Comparison of ENCODE assay signal across 1 cellular context in the genomic region with DNA sequence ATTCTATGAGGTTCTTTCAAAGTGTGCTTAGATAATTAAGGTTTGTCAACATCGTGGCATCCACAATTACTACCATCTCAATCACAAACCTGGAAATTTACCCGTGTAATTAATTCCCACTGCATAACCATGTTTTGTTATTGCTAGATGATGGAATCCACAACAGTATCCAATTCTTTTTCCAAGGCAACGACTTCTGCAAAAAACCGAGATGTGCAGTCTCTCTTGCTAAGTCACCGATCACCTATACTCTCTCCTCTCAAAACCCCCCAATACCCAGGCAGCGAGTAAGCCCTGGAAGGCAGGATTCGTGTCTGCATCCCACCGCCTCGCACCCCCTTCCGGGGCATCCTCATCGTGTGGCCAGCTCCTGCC.
A peak's percentile ranks its signal among the peaks of the same experiment; 100 is the strongest.
TF ChIP-seq lines count a peak whose summit lies in the region.

No MANE protein-coding gene starts in this region.

TF ChIP-seq in K562, 482 proteins besides CTCF, POLR2A, EP300 and RAD21 (continued from another document):
- TF ChIP-seq, protein P1, sequence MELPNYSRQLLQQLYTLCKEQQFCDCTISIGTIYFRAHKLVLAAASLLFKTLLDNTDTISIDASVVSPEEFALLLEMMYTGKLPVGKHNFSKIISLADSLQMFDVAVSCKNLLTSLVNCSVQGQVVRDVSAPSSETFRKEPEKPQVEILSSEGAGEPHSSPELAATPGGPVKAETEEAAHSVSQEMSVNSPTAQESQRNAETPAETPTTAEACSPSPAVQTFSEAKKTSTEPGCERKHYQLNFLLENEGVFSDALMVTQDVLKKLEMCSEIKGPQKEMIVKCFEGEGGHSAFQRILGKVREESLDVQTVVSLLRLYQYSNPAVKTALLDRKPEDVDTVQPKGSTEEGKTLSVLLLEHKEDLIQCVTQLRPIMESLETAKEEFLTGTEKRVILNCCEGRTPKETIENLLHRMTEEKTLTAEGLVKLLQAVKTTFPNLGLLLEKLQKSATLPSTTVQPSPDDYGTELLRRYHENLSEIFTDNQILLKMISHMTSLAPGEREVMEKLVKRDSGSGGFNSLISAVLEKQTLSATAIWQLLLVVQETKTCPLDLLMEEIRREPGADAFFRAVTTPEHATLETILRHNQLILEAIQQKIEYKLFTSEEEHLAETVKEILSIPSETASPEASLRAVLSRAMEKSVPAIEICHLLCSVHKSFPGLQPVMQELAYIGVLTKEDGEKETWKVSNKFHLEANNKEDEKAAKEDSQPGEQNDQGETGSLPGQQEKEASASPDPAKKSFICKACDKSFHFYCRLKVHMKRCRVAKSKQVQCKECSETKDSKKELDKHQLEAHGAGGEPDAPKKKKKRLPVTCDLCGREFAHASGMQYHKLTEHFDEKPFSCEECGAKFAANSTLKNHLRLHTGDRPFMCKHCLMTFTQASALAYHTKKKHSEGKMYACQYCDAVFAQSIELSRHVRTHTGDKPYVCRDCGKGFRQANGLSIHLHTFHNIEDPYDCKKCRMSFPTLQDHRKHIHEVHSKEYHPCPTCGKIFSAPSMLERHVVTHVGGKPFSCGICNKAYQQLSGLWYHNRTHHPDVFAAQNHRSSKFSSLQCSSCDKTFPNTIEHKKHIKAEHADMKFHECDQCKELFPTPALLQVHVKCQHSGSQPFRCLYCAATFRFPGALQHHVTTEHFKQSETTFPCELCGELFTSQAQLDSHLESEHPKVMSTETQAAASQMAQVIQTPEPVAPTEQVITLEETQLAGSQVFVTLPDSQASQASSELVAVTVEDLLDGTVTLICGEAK (IDR thresholded peaks at IDR 0.05), result peak; percentile 68
- TF ChIP-seq, protein P1 (CRISPR knock-in tag; IDR thresholded peaks at IDR 0.05), result no peak
- TF ChIP-seq ZNF830 (CRISPR knock-in tag; IDR thresholded peaks at IDR 0.05), result peak; percentile 55; the same call in 1 of the 2 replicates
- TF ChIP-seq BDP1 (IDR thresholded peaks at IDR 0.05; ENCODE audit: insufficient read depth, insufficient read length), result no peak
- peak; percentile 36 for TF ChIP-seq MTA1 (IDR thresholded peaks at IDR 0.05; ENCODE audit: borderline replicate concordance)
- no peak for TF ChIP-seq NCOA2 (IDR thresholded peaks at IDR 0.05; ENCODE audit: partially characterized antibody in 2 of 2)
- TF ChIP-seq, protein P2, sequence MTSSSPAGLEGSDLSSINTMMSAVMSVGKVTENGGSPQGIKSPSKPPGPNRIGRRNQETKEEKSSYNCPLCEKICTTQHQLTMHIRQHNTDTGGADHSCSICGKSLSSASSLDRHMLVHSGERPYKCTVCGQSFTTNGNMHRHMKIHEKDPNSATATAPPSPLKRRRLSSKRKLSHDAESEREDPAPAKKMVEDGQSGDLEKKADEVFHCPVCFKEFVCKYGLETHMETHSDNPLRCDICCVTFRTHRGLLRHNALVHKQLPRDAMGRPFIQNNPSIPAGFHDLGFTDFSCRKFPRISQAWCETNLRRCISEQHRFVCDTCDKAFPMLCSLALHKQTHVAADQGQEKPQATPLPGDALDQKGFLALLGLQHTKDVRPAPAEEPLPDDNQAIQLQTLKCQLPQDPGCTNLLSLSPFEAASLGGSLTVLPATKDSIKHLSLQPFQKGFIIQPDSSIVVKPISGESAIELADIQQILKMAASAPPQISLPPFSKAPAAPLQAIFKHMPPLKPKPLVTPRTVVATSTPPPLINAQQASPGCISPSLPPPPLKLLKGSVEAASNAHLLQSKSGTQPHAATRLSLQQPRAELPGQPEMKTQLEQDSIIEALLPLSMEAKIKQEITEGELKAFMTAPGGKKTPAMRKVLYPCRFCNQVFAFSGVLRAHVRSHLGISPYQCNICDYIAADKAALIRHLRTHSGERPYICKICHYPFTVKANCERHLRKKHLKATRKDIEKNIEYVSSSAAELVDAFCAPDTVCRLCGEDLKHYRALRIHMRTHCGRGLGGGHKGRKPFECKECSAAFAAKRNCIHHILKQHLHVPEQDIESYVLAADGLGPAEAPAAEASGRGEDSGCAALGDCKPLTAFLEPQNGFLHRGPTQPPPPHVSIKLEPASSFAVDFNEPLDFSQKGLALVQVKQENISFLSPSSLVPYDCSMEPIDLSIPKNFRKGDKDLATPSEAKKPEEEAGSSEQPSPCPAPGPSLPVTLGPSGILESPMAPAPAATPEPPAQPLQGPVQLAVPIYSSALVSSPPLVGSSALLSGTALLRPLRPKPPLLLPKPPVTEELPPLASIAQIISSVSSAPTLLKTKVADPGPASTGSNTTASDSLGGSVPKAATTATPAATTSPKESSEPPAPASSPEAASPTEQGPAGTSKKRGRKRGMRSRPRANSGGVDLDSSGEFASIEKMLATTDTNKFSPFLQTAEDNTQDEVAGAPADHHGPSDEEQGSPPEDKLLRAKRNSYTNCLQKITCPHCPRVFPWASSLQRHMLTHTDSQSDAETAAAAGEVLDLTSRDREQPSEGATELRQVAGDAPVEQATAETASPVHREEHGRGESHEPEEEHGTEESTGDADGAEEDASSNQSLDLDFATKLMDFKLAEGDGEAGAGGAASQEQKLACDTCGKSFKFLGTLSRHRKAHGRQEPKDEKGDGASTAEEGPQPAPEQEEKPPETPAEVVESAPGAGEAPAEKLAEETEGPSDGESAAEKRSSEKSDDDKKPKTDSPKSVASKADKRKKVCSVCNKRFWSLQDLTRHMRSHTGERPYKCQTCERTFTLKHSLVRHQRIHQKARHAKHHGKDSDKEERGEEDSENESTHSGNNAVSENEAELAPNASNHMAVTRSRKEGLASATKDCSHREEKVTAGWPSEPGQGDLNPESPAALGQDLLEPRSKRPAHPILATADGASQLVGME (CRISPR knock-in tag; IDR thresholded peaks at IDR 0.05), result 0 out of 2 replicates have a peak, but pooled peaks have one; percentile 74
- TF ChIP-seq, protein P3, sequence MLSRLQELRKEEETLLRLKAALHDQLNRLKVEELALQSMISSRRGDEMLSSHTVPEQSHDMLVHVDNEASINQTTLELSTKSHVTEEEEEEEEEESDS (CRISPR knock-in tag; IDR thresholded peaks at IDR 0.05), result no peak
- TF ChIP-seq POLR2B (IDR thresholded peaks at IDR 0.05; ENCODE audit: low read depth, partially characterized antibody), result peak; percentile 9
- TF ChIP-seq, protein P4, sequence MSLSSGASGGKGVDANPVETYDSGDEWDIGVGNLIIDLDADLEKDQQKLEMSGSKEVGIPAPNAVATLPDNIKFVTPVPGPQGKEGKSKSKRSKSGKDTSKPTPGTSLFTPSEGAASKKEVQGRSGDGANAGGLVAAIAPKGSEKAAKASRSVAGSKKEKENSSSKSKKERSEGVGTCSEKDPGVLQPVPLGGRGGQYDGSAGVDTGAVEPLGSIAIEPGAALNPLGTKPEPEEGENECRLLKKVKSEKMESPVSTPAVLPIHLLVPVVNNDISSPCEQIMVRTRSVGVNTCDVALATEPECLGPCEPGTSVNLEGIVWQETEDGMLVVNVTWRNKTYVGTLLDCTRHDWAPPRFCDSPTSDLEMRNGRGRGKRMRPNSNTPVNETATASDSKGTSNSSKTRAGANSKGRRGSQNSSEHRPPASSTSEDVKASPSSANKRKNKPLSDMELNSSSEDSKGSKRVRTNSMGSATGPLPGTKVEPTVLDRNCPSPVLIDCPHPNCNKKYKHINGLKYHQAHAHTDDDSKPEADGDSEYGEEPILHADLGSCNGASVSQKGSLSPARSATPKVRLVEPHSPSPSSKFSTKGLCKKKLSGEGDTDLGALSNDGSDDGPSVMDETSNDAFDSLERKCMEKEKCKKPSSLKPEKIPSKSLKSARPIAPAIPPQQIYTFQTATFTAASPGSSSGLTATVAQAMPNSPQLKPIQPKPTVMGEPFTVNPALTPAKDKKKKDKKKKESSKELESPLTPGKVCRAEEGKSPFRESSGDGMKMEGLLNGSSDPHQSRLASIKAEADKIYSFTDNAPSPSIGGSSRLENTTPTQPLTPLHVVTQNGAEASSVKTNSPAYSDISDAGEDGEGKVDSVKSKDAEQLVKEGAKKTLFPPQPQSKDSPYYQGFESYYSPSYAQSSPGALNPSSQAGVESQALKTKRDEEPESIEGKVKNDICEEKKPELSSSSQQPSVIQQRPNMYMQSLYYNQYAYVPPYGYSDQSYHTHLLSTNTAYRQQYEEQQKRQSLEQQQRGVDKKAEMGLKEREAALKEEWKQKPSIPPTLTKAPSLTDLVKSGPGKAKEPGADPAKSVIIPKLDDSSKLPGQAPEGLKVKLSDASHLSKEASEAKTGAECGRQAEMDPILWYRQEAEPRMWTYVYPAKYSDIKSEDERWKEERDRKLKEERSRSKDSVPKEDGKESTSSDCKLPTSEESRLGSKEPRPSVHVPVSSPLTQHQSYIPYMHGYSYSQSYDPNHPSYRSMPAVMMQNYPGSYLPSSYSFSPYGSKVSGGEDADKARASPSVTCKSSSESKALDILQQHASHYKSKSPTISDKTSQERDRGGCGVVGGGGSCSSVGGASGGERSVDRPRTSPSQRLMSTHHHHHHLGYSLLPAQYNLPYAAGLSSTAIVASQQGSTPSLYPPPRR (CRISPR knock-in tag; IDR thresholded peaks at IDR 0.05; ENCODE audit: borderline replicate concordance), result no peak
- no peak for TF ChIP-seq ZNF23 (CRISPR knock-in tag; IDR thresholded peaks at IDR 0.05)
- no peak for TF ChIP-seq HEY1 (CRISPR knock-in tag; IDR thresholded peaks at IDR 0.05; ENCODE audit: borderline replicate concordance)
- TF ChIP-seq, protein P5, sequence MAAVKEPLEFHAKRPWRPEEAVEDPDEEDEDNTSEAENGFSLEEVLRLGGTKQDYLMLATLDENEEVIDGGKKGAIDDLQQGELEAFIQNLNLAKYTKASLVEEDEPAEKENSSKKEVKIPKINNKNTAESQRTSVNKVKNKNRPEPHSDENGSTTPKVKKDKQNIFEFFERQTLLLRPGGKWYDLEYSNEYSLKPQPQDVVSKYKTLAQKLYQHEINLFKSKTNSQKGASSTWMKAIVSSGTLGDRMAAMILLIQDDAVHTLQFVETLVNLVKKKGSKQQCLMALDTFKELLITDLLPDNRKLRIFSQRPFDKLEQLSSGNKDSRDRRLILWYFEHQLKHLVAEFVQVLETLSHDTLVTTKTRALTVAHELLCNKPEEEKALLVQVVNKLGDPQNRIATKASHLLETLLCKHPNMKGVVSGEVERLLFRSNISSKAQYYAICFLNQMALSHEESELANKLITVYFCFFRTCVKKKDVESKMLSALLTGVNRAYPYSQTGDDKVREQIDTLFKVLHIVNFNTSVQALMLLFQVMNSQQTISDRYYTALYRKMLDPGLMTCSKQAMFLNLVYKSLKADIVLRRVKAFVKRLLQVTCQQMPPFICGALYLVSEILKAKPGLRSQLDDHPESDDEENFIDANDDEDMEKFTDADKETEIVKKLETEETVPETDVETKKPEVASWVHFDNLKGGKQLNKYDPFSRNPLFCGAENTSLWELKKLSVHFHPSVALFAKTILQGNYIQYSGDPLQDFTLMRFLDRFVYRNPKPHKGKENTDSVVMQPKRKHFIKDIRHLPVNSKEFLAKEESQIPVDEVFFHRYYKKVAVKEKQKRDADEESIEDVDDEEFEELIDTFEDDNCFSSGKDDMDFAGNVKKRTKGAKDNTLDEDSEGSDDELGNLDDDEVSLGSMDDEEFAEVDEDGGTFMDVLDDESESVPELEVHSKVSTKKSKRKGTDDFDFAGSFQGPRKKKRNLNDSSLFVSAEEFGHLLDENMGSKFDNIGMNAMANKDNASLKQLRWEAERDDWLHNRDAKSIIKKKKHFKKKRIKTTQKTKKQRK (IDR thresholded peaks at IDR 0.05; ENCODE audit: borderline replicate concordance, low read depth, low read length), result no peak
- TF ChIP-seq, protein P6, sequence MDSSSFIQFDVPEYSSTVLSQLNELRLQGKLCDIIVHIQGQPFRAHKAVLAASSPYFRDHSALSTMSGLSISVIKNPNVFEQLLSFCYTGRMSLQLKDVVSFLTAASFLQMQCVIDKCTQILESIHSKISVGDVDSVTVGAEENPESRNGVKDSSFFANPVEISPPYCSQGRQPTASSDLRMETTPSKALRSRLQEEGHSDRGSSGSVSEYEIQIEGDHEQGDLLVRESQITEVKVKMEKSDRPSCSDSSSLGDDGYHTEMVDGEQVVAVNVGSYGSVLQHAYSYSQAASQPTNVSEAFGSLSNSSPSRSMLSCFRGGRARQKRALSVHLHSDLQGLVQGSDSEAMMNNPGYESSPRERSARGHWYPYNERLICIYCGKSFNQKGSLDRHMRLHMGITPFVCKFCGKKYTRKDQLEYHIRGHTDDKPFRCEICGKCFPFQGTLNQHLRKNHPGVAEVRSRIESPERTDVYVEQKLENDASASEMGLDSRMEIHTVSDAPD (CRISPR knock-in tag; IDR thresholded peaks at IDR 0.05), result no peak
- no peak for TF ChIP-seq MYC (IDR thresholded peaks at IDR 0.05; ENCODE audit: low read depth, low read length)
- TF ChIP-seq MYC (CRISPR knock-in tag; IDR thresholded peaks at IDR 0.05; ENCODE audit: borderline replicate concordance, low read depth), result 0 out of 2 replicates have a peak, but pooled peaks have one; percentile 78
- no peak for TF ChIP-seq CXXC5 (CRISPR knock-in tag; IDR thresholded peaks at IDR 0.05)
- 0 out of 2 replicates have a peak, but pooled peaks have one; percentile 13 for TF ChIP-seq DPF2 (IDR thresholded peaks at IDR 0.05)
- TF ChIP-seq TSC22D4 (tag; IDR thresholded peaks at IDR 0.05), result no peak
- 0 out of 3 replicates have a peak, but pooled peaks of 1 of the 2 experiments have one; percentile 9 for TF ChIP-seq CBX3 (IDR thresholded peaks at IDR 0.05; ENCODE audit: borderline replicate concordance in 1 of 2, low read length in 2 of 2)
- no peak for TF ChIP-seq ZBTB7A (IDR thresholded peaks at IDR 0.05; ENCODE audit: borderline replicate concordance, control insufficient read depth, low read depth, low read length)
- no peak for TF ChIP-seq POLR2G (IDR thresholded peaks at IDR 0.05; ENCODE audit: low read depth, low read length)
- no peak for TF ChIP-seq NR4A1 (CRISPR knock-in tag; IDR thresholded peaks at IDR 0.05)
- TF ChIP-seq NR4A1 (tag; IDR thresholded peaks at IDR 0.05), result no peak
- TF ChIP-seq ZNF239 (CRISPR knock-in tag; IDR thresholded peaks at IDR 0.05), result no peak
- no peak for TF ChIP-seq PTRF (tag; IDR thresholded peaks at IDR 0.05)
- TF ChIP-seq TRIM28 (IDR thresholded peaks at IDR 0.05), result no peak
- TF ChIP-seq ZNF282 (CRISPR knock-in tag; IDR thresholded peaks at IDR 0.05), result no peak
